22 cellular contexts compared by ENCODE assay signal in genomic region chr6:3071568-3071967, GRCh38. TPM values are rescaled to one million over a fixed set of nuclear protein-coding genes. Genes with fewer than 3 reads are reported as not detected.
DNase-seq lines count a peak whose midpoint lies in the region; ATAC-seq and TF ChIP-seq lines count a peak whose summit lies in the region.
"Had no signal": no experiment of that assay in that cellular context is flagged by ENCODE, and none has a peak within 500 bp of the region (broad histone marks: within the 10 kb centered on the region; RNA-seq: fewer than 3 reads in every experiment).

No MANE protein-coding gene starts in this region.

- H3K36me3 ChIP-seq in OCI-LY1 (ENCODE audit: insufficient read depth, low read length), result peaks cover 10% of the 10 kb centered on the region; the same call in 1 of the 2 replicates

- H4K20me1 ChIP-seq in OCI-LY1 (ENCODE audit: insufficient read depth, low read length), result no peaks in the 10 kb centered on the region

- peaks cover 72% of the 10 kb centered on the region for H3K4me1 ChIP-seq in OCI-LY1 (ENCODE audit: insufficient read depth, low read length, severe bottlenecking)

- TF ChIP-seq CTCF in OCI-LY1 (IDR thresholded peaks at IDR 0.05; ENCODE audit: low read length), result no peak

- H3K4me3 ChIP-seq in OCI-LY1 (ENCODE audit: low read depth, low read length, poor library complexity, severe bottlenecking), result no peak overlapping the region
- H3K4me3 ChIP-seq: BLaER1, dorsolateral prefrontal cortex, PC-9, stomach had no signal

- H3K79me2 ChIP-seq in OCI-LY1 (ENCODE audit: insufficient read depth, low read length), result peaks cover 64% of the 10 kb centered on the region

- 0 out of 2 replicates have a peak, but pooled peaks cover 7% of the 10 kb centered on the region for H3F3A ChIP-seq in OCI-LY1 (ENCODE audit: insufficient read depth, low read length)

- no peaks in the 10 kb centered on the region for H3K9me3 ChIP-seq in OCI-LY1 (ENCODE audit: low read length)
- H3K9me3 ChIP-seq: BLaER1, stomach had no signal

- H3K9me2 ChIP-seq in OCI-LY1 (ENCODE audit: low read depth, low read length), result no peaks in the 10 kb centered on the region

- peak overlapping the region; percentile 34 for H3K27ac ChIP-seq in OCI-LY1 (ENCODE audit: low read depth, low read length, poor library complexity, severe bottlenecking)
- H3K27ac ChIP-seq: BLaER1, dorsolateral prefrontal cortex, PC-9 had no signal

- no peak for DNase-seq in activated naive CD4-positive, alpha-beta T cell treated with anti-CD3 and anti-CD28 coated beads for 36 hours
- DNase-seq in activated naive CD4-positive, alpha-beta T cell treated with Interleukin-2 at 50 U/mL for 16 hours, result no peak
- no peak for DNase-seq in activated naive CD8-positive, alpha-beta T cell treated with anti-CD3 and anti-CD28 coated beads, Interleukin-2, amount 50 U/mL, for 24 hours
- no peak for DNase-seq in stimulated activated naive B cell treated with anti-CD40 and anti-IgM and Interleukin-4, amounts not matched to agents 10 μg/mL and 1 μg/mL and 100 μg/mL, for 72 hours
- no peak for DNase-seq in Kasumi-1 (lab: John Stamatoyannopoulos, UW)
- DNase-seq in NCI-H69 (lab: John Stamatoyannopoulos, UW), result no peak
- DNase-seq: activated CD4-positive, alpha-beta T cell treated with anti-CD3 and anti-CD28 coated beads for 4 hours; activated naive CD4-positive, alpha-beta T cell treated with anti-CD3 and anti-CD28 coated beads, Interleukin-2, amount 50 U/mL, for 16 hours; dorsolateral prefrontal cortex; mammary epithelial cell; NCI-H2171 treated with DMSO at 0.1 percent for 48 hours; NCI-H774; PC-9; retina; SHP77 treated with DMSO at 0.1 percent for 48 hours; stimulated activated CD4-positive, alpha-beta T cell treated with anti-CD3 and anti-CD28 coated beads, Interleukin-4, amount 100 ng/mL, for 1 hour; stomach had no signal

- ATAC-seq in activated naive CD8-positive, alpha-beta T cell treated with anti-CD3 and anti-CD28 coated beads, Interleukin-2, amount 50 U/mL, for 24 hours, result no peak
- ATAC-seq in stimulated activated naive B cell treated with anti-CD40 and anti-IgM and Interleukin-4, amounts not matched to agents 10 μg/mL and 1 μg/mL and 100 μg/mL, for 72 hours (replicated peaks), result no peak
- no peak for ATAC-seq in GM18867 (IDR thresholded peaks at IDR 0.05; ENCODE audit: unreplicated experiment)

- no peak overlapping the region for H3K4me3 Mint-ChIP-seq in activated naive CD4-positive, alpha-beta T cell treated with anti-CD3 and anti-CD28 coated beads for 36 hours
- H3K4me3 Mint-ChIP-seq in activated naive CD8-positive, alpha-beta T cell treated with anti-CD3 and anti-CD28 coated beads, Interleukin-2, amount 50 U/mL, for 24 hours, result no peak overlapping the region
- H3K4me3 Mint-ChIP-seq in stimulated activated naive B cell treated with anti-CD40 and anti-IgM and Interleukin-4, amounts not matched to agents 10 μg/mL and 1 μg/mL and 100 μg/mL, for 72 hours, result no peak overlapping the region

- intact Hi-C loops in activated naive CD4-positive, alpha-beta T cell treated with anti-CD3 and anti-CD28 coated beads for 36 hours (cut with micrococcal nuclease), result no loop called here

- H3K27ac Mint-ChIP-seq in activated naive CD4-positive, alpha-beta T cell treated with anti-CD3 and anti-CD28 coated beads for 36 hours, result peak overlapping the region; percentile 42
- peak overlapping the region; percentile 29 for H3K27ac Mint-ChIP-seq in activated naive CD8-positive, alpha-beta T cell treated with anti-CD3 and anti-CD28 coated beads, Interleukin-2, amount 50 U/mL, for 24 hours
- H3K27ac Mint-ChIP-seq in stimulated activated naive B cell treated with anti-CD40 and anti-IgM and Interleukin-4, amounts not matched to agents 10 μg/mL and 1 μg/mL and 100 μg/mL, for 72 hours, result peak overlapping the region; percentile 42

- H3K9ac ChIP-seq in OCI-LY1 (ENCODE audit: low read length), result no peak overlapping the region; the same call in 1 of the 2 replicates
- H3K9ac ChIP-seq: BLaER1 had no signal

- no peak overlapping the region for H2AFZ ChIP-seq in OCI-LY1 (ENCODE audit: low read length)
- H2AFZ ChIP-seq: PC-9 had no signal

- peaks cover 11% of the 10 kb centered on the region for H3K36me3 Mint-ChIP-seq in activated naive CD4-positive, alpha-beta T cell treated with anti-CD3 and anti-CD28 coated beads for 36 hours (ENCODE audit: low read depth)
- peaks cover 20% of the 10 kb centered on the region for H3K36me3 Mint-ChIP-seq in activated naive CD8-positive, alpha-beta T cell treated with anti-CD3 and anti-CD28 coated beads, Interleukin-2, amount 50 U/mL, for 24 hours (ENCODE audit: low read depth)
- peaks cover 9 to 11% of the 10 kb centered on the region in 2 donors for H3K36me3 Mint-ChIP-seq in stimulated activated naive B cell treated with anti-CD40 and anti-IgM and Interleukin-4, amounts not matched to agents 10 μg/mL and 1 μg/mL and 100 μg/mL, for 72 hours

- peaks cover 59% of the 10 kb centered on the region for H3K4me1 Mint-ChIP-seq in activated naive CD4-positive, alpha-beta T cell treated with anti-CD3 and anti-CD28 coated beads for 36 hours (ENCODE audit: low read depth)
- peaks cover 63% of the 10 kb centered on the region for H3K4me1 Mint-ChIP-seq in activated naive CD8-positive, alpha-beta T cell treated with anti-CD3 and anti-CD28 coated beads, Interleukin-2, amount 50 U/mL, for 24 hours
- peaks cover 28 to 55% of the 10 kb centered on the region in 2 donors for H3K4me1 Mint-ChIP-seq in stimulated activated naive B cell treated with anti-CD40 and anti-IgM and Interleukin-4, amounts not matched to agents 10 μg/mL and 1 μg/mL and 100 μg/mL, for 72 hours

- H3K27me3 Mint-ChIP-seq in activated naive CD4-positive, alpha-beta T cell treated with anti-CD3 and anti-CD28 coated beads for 36 hours (ENCODE audit: low read depth), result no peaks in the 10 kb centered on the region
- no peaks in the 10 kb centered on the region for H3K27me3 Mint-ChIP-seq in activated naive CD8-positive, alpha-beta T cell treated with anti-CD3 and anti-CD28 coated beads, Interleukin-2, amount 50 U/mL, for 24 hours
- H3K27me3 Mint-ChIP-seq in stimulated activated naive B cell treated with anti-CD40 and anti-IgM and Interleukin-4, amounts not matched to agents 10 μg/mL and 1 μg/mL and 100 μg/mL, for 72 hours, result no peaks in the 10 kb centered on the region
- H3K27me3 Mint-ChIP-seq: type B pancreatic cell had no signal

- H3K9me3 Mint-ChIP-seq in activated naive CD4-positive, alpha-beta T cell treated with anti-CD3 and anti-CD28 coated beads for 36 hours, result no peaks in the 10 kb centered on the region
- H3K9me3 Mint-ChIP-seq in activated naive CD8-positive, alpha-beta T cell treated with anti-CD3 and anti-CD28 coated beads, Interleukin-2, amount 50 U/mL, for 24 hours, result no peaks in the 10 kb centered on the region
- no peaks in the 10 kb centered on the region for H3K9me3 Mint-ChIP-seq in stimulated activated naive B cell treated with anti-CD40 and anti-IgM and Interleukin-4, amounts not matched to agents 10 μg/mL and 1 μg/mL and 100 μg/mL, for 72 hours
- H3K9me3 Mint-ChIP-seq: IgD-negative memory B cell, type B pancreatic cell had no signal

- CTCF ChIA-PET in activated naive CD4-positive, alpha-beta T cell treated with anti-CD3 and anti-CD28 coated beads for 36 hours (lab: Charles Lee), result no interaction called here

- no peaks in the 10 kb centered on the region for H3K27me3 ChIP-seq in OCI-LY1 (ENCODE audit: insufficient read depth, low read length)
- H3K27me3 ChIP-seq: BLaER1, dorsolateral prefrontal cortex, stomach had no signal

- no peak overlapping the region; the same call in 1 of the 2 replicates for H3K4me2 ChIP-seq in OCI-LY1 (ENCODE audit: low read length)
- H3K4me2 ChIP-seq: BLaER1, PC-9 had no signal

RNA-seq across cellular contexts. Expression of gene RIPK1, which starts 3.3 kb away (rescaled TPM):
- total RNA-seq in activated naive CD4-positive, alpha-beta T cell treated with anti-CD3 and anti-CD28 coated beads for 36 hours, result 10 to 100 TPM in 1 of 2 experiments, 1 to 10 TPM in 1; 8.8 to 10.1 TPM

RNA-seq across cellular contexts. Expression of gene BPHL, which starts 46.9 kb away (rescaled TPM):
- 1 to 10 TPM; 6.9 to 7.5 TPM for total RNA-seq in activated naive CD4-positive, alpha-beta T cell treated with anti-CD3 and anti-CD28 coated beads for 36 hours
